In the genomic region with DNA sequence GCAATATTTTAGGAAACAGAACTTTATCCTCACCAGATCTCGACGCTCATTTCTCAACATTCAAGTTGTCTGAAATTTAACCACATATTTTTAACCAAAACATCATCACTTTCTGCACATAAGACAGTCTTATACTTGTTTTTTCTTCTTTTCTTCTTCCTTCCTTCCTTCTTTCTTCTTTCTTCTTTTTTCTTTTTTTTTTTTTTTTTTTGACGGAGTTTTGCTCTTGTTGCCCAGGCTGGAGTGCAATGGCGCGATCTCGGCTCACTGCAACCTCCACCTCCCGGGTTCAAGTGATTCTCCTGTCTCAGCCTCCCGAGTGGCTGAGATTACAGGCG, we compare ENCODE assay signal across 2 cellular contexts. TPM values are rescaled to one million over a fixed set of nuclear protein-coding genes. Genes with fewer than 3 reads are reported as not detected.
"Had no signal": no experiment of that assay in that cellular context is flagged by ENCODE, and none has a peak within 500 bp of the region (broad histone marks: within the 10 kb centered on the region; RNA-seq: fewer than 3 reads in every experiment).

No MANE protein-coding gene starts in this region.

RNA-seq across cellular contexts. Expression of a gene that starts 2.3 kb away (rescaled TPM):
- polyA plus RNA-seq: cardiac muscle cell had no signal

RNA-seq across cellular contexts. Expression of a gene that starts 5.8 kb away (rescaled TPM):
- polyA plus RNA-seq: cardiac muscle cell had no signal

RNA-seq across cellular contexts. Expression of a gene that starts 27.3 kb away (rescaled TPM):
- polyA plus RNA-seq: aorta, cardiac muscle cell had no signal
